Comparison of ENCODE assay signal across 17 cellular contexts in genomic region chr3:149625795-149626194, GRCh38. TPM values are rescaled to one million over a fixed set of nuclear protein-coding genes. Genes with fewer than 3 reads are reported as not detected.
DNase-seq lines count a peak whose midpoint lies in the region; ATAC-seq and TF ChIP-seq lines count a peak whose summit lies in the region.
"Had no signal": no experiment of that assay in that cellular context is flagged by ENCODE, and none has a peak within 500 bp of the region (broad histone marks: within the 10 kb centered on the region; RNA-seq: fewer than 3 reads in every experiment).

No MANE protein-coding gene starts in this region.

- POLR2A ChIA-PET in Panc1 (lab: Charles Lee) = interaction anchor here (0.5 kb wide), 1 partner anchor 22 kb away, joined by 4 read pairs; no protein-coding TSS in a partner anchor

- no peak for TF ChIP-seq CTCF in Panc1 (IDR thresholded peaks at IDR 0.05)
- TF ChIP-seq CTCF in retinal pigment epithelial cell (conservative IDR thresholded peaks at IDR 0.05; ENCODE audit: low read depth, low read length) = no peak
- TF ChIP-seq CTCF in left lung (IDR thresholded peaks at IDR 0.05) = no peak

- intact Hi-C loops in Panc1 (cut with micrococcal nuclease; ENCODE audit: unreplicated experiment) (no loop called here), left lung (cut with DNase I) (no loop called here)

- H3K9me3 ChIP-seq in GM23248 (ENCODE audit: low read depth) (no peaks in the 10 kb centered on the region), Panc1 (ENCODE audit: control insufficient read depth, insufficient read depth, low read depth, low read length) (no peaks in the 10 kb centered on the region), esophagus (ENCODE audit: control insufficient read depth in 2 of 2, insufficient read depth in 1 of 2, low read depth in 1 of 2, low read length in 1 of 2) (no peaks in the 10 kb centered on the region), left lung (no peaks in the 10 kb centered on the region)
- H3K9me3 ChIP-seq: gastroesophageal sphincter, SJCRH30, thoracic aorta had no signal

- in situ Hi-C loops in GM23248 (cut with MboI) (no loop called here), Panc1 (cut with HindIII; ENCODE audit: low pct_unique_long_range_greater_than_20kb, low sequenced_read_pairs) (no loop called here)

- no peak overlapping the region for H2AFZ ChIP-seq in GM23248
- H2AFZ ChIP-seq: parathyroid adenoma had no signal

- H3K4me3 ChIP-seq in GM23248 (peak overlapping the region; percentile 27), Panc1 (ENCODE audit: low read depth in 2 of 2, low read length in 2 of 2) (no peak overlapping the region), esophagus (ENCODE audit: low read depth in 1 of 2, low read length in 2 of 2) (no peak overlapping the region), retinal pigment epithelial cell (ENCODE audit: low read length) (no peak overlapping the region), left lung (no peak overlapping the region)
- H3K4me3 ChIP-seq: BLaER1, gastroesophageal sphincter, SJCRH30, skin epidermis, thoracic aorta had no signal

- 22 to 29% methylated on average over 4 of the region's 4 CpGs for WGBS in GM23248 (ENCODE audit: low coverage in 1 of 2, low lambda C conversion rate in 2 of 2, missing lambda C conversion rate in 2 of 2), 2 experiments
- 55 to 62% methylated on average over 4 of the region's 4 CpGs for WGBS in esophagus, 2 donors

- H3K36me3 ChIP-seq in GM23248 (ENCODE audit: low read depth) (no peaks in the 10 kb centered on the region), Panc1 (ENCODE audit: control insufficient read depth, insufficient read depth, low read length) (peaks cover 6% of the 10 kb centered on the region; the same call in 1 of the 2 replicates), esophagus (ENCODE audit: control insufficient read depth in 2 of 2, insufficient read depth in 2 of 2, low read length in 1 of 2) (peaks cover 0 to 2% of the 10 kb centered on the region in 2 donors), left lung (no peaks in the 10 kb centered on the region)
- H3K36me3 ChIP-seq: BLaER1, gastroesophageal sphincter, thoracic aorta had no signal

- DNase-seq in GM23248 = peak; percentile 66
- DNase-seq in Panc1 (ENCODE audit: low read depth, low spot score) = no peak
- peak; percentile 65 for DNase-seq in retinal pigment epithelial cell (ENCODE audit: low read depth)
- DNase-seq in left lung = no peak
- DNase-seq: activated CD4-positive, CD25-positive, alpha-beta regulatory T cell treated with anti-CD3 and anti-CD28 coated beads, Interleukin-2, amount 50 U/mL, for 72 hours; DMS53; NCI-H1930; NCI-H524; SJCRH30 had no signal

- CTCF ChIA-PET in Panc1 (lab: Charles Lee) = interaction anchor here (0.7 kb wide), 2 partner anchors 29 to 746 kb away, joined by 5 to 6 read pairs; no protein-coding TSS in a partner anchor

- H3K9ac ChIP-seq in GM23248 = peak overlapping the region; percentile 13; the same call in 1 of the 2 replicates
- H3K9ac ChIP-seq: BLaER1, parathyroid adenoma had no signal

- H3K27ac ChIP-seq in GM23248 = peak overlapping the region; percentile 69
- peak overlapping the region; percentile 79 for H3K27ac ChIP-seq in Panc1 (ENCODE audit: low read length)
- peak overlapping the region; percentile 55 to 58 for H3K27ac ChIP-seq in esophagus (ENCODE audit: low read depth in 2 of 2, low read length in 1 of 2)
- peak overlapping the region in 1 of 2 donors; percentile 23 for H3K27ac ChIP-seq in left lung
- H3K27ac ChIP-seq: BLaER1, gastroesophageal sphincter, parathyroid adenoma, SJCRH30 had no signal

- peaks cover 43% of the 10 kb centered on the region for H3F3A ChIP-seq in GM23248 (ENCODE audit: insufficient read depth)

- H3K9me2 ChIP-seq in GM23248 (ENCODE audit: insufficient read depth) = no peaks in the 10 kb centered on the region

- no peaks in the 10 kb centered on the region; the same call in 1 of the 2 replicates for H4K20me1 ChIP-seq in GM23248 (ENCODE audit: insufficient read depth)
- H4K20me1 ChIP-seq: BLaER1 had no signal

- ATAC-seq in Panc1 (peak; percentile 62), GM18511 (IDR thresholded peaks at IDR 0.05; ENCODE audit: unreplicated experiment) (no peak), HG03196 (IDR thresholded peaks at IDR 0.05; ENCODE audit: unreplicated experiment) (no peak), left lung (no peak)
- ATAC-seq: gastroesophageal sphincter had no signal

- H3K27me3 ChIP-seq in GM23248 (replicated peaks; ENCODE audit: insufficient read depth) (no peaks in the 10 kb centered on the region), Panc1 (ENCODE audit: control insufficient read depth, insufficient read depth, low read length) (no peaks in the 10 kb centered on the region), esophagus (ENCODE audit: control insufficient read depth in 1 of 2, insufficient read depth in 2 of 2, low read length in 2 of 2) (no peaks in the 10 kb centered on the region), left lung (peaks cover 0 to 79% of the 10 kb centered on the region in 2 donors)
- H3K27me3 ChIP-seq: BLaER1, gastroesophageal sphincter, SJCRH30 had no signal

- H3K4me2 ChIP-seq in GM23248 (ENCODE audit: unreplicated experiment) = peak overlapping the region; percentile 58
- H3K4me2 ChIP-seq: BLaER1 had no signal

- H3K4me1 ChIP-seq in GM23248 (ENCODE audit: insufficient read depth) (peaks cover 47% of the 10 kb centered on the region), Panc1 (ENCODE audit: control insufficient read depth, insufficient read depth, low read length) (peaks cover 83% of the 10 kb centered on the region), esophagus (ENCODE audit: control insufficient read depth in 2 of 2, insufficient read depth in 2 of 2, low read length in 1 of 2) (no peaks in the 10 kb centered on the region), left lung (peaks cover 12 to 37% of the 10 kb centered on the region in 2 donors)
- H3K4me1 ChIP-seq: parathyroid adenoma had no signal

- no TSS peak for BruUV-seq in Panc1 (replicated peaks; lab: Mats Ljungman, UMichigan)

- peaks cover 95% of the 10 kb centered on the region for H3K79me2 ChIP-seq in GM23248 (ENCODE audit: insufficient read depth)

RNA-seq across cellular contexts. Expression of gene WWTR1, which starts 32.0 kb away (rescaled TPM):
- 53.3 and 57.4 TPM in 2 replicates for total RNA-seq in GM23248 (2014; rRNA removed; shearing (Covaris generic))
- polyA plus RNA-seq in GM23248 (2016; fragmentation: Nextera tagmentation; extraction: Ambion mirVana) (75.7 and 78.2 TPM in 2 replicates), esophagus (10 to 100 TPM; 29.2 to 31.2 TPM)
- total RNA-seq in Panc1 (2021; ENCODE audit: unreplicated experiment) (298 TPM), left lung (10 to 100 TPM; 74.2 to 76.6 TPM)
- 335 TPM for polyA plus RNA-seq in Panc1 (2012; ENCODE audit: insufficient read length)

Comparison
In these comparisons a context has a peak if more than half of its experiments do, and no peak if none do; other contexts are left out.
1. DNase-seq: peak in GM23248 (single experiment) and retinal pigment epithelial cell (single experiment); none in Panc1 (single experiment) and left lung (0 of 2).